Comparison of ENCODE assay signal across 10 cellular contexts in the genomic region with DNA sequence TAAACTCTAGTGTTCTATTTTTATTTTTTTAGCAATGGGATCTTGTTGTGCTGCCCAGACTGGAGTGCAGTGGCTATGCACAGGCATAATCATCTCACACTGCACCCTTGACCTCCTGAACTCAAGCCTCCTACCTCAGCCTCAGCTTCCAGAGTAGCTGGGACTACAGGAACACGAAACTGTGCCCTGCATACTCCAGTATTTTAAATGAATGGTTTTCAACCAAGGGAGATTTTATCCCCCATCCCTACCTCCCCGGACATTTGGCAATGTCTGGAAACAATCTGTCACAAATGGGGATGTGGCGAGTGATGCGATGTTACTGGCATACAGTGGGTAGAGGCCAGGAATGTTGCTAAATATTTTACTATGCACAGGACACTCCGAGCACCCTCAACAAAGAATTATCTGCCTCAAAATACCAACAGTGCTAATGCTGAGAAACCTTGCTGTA. TPM values are rescaled to one million over a fixed set of nuclear protein-coding genes. Genes with fewer than 3 reads are reported as not detected.
DNase-seq lines count a peak whose midpoint lies in the region; ATAC-seq and TF ChIP-seq lines count a peak whose summit lies in the region.
"Had no signal": no experiment of that assay in that cellular context is flagged by ENCODE, and none has a peak within 500 bp of the region (broad histone marks: within the 10 kb centered on the region; RNA-seq: fewer than 3 reads in every experiment).

No MANE protein-coding gene starts in this region.

- no peaks in the 10 kb centered on the region for H3K27me3 Mint-ChIP-seq in activated CD8-positive, alpha-beta memory T cell treated with anti-CD3 and anti-CD28 coated beads, Interleukin-2, amount 10 ng/mL, durations not matched to agents 7 days and 5 days
- no peaks in the 10 kb centered on the region for H3K27me3 Mint-ChIP-seq in activated T-cell treated with anti-CD3 and anti-CD28 coated beads, Interleukin-2, amount 50 U/mL, for 4 hours (ENCODE audit: low read depth)

- peaks cover 13 to 22% (median 15%) of the 10 kb centered on the region in 3 donors for H3K36me3 ChIP-seq in tibial artery

- H3K4me1 Mint-ChIP-seq in activated CD8-positive, alpha-beta memory T cell treated with anti-CD3 and anti-CD28 coated beads, Interleukin-2, amount 10 ng/mL, durations not matched to agents 7 days and 5 days = peaks cover 51% of the 10 kb centered on the region
- peaks cover 37% of the 10 kb centered on the region for H3K4me1 Mint-ChIP-seq in activated T-cell treated with anti-CD3 and anti-CD28 coated beads, Interleukin-2, amount 50 U/mL, for 4 hours (ENCODE audit: low read depth)

- H3K4me3 ChIP-seq in tibial artery = no peak overlapping the region

- no peak for ATAC-seq in activated CD8-positive, alpha-beta memory T cell treated with anti-CD3 and anti-CD28 coated beads, Interleukin-2, amount 10 ng/mL, durations not matched to agents 7 days and 5 days
- no peak for ATAC-seq in HG03196 (IDR thresholded peaks at IDR 0.05; ENCODE audit: unreplicated experiment)
- no peak for ATAC-seq in activated T-cell treated with anti-CD3 and anti-CD28 coated beads, Interleukin-2, amount 50 U/mL, for 4 hours
- no peak for ATAC-seq in HG02610 (IDR thresholded peaks at IDR 0.05; ENCODE audit: unreplicated experiment)

- peaks cover 0 to 38% (median 28%) of the 10 kb centered on the region in 4 donors for H3K4me1 ChIP-seq in tibial artery

- POLR2A ChIA-PET in RWPE1 (lab: Yijun Ruan, JAX; ENCODE audit: low non-redundant PET) = no interaction called here

- H3K4me3 Mint-ChIP-seq in activated CD8-positive, alpha-beta memory T cell treated with anti-CD3 and anti-CD28 coated beads, Interleukin-2, amount 10 ng/mL, durations not matched to agents 7 days and 5 days = no peak overlapping the region
- no peak overlapping the region for H3K4me3 Mint-ChIP-seq in activated T-cell treated with anti-CD3 and anti-CD28 coated beads, Interleukin-2, amount 50 U/mL, for 4 hours

- peaks cover 34% of the 10 kb centered on the region for H3K36me3 Mint-ChIP-seq in activated CD8-positive, alpha-beta memory T cell treated with anti-CD3 and anti-CD28 coated beads, Interleukin-2, amount 10 ng/mL, durations not matched to agents 7 days and 5 days
- H3K36me3 Mint-ChIP-seq in activated T-cell treated with anti-CD3 and anti-CD28 coated beads, Interleukin-2, amount 50 U/mL, for 4 hours (ENCODE audit: insufficient read depth) = peaks cover 8% of the 10 kb centered on the region

- CTCF ChIA-PET in activated CD8-positive, alpha-beta memory T cell treated with anti-CD3 and anti-CD28 coated beads, Interleukin-2, amount 10 ng/mL, durations not matched to agents 7 days and 5 days (lab: Charles Lee) = interaction anchor here (1.3 to 2.0 kb wide), 2 partner anchors 26 to 70 kb away, joined by 3 to 7 read pairs; no protein-coding TSS in a partner anchor
- CTCF ChIA-PET in RWPE1 (lab: Yijun Ruan, JAX) = no interaction called here

- no peaks in the 10 kb centered on the region for H3K9me3 ChIP-seq in tibial artery

- intact Hi-C loops in tibial artery (cut with DNase I; ENCODE audit: low total_unique reads) = no loop called here

- peak overlapping the region; percentile 66 for H3K27ac Mint-ChIP-seq in activated CD8-positive, alpha-beta memory T cell treated with anti-CD3 and anti-CD28 coated beads, Interleukin-2, amount 10 ng/mL, durations not matched to agents 7 days and 5 days

- H3K27me3 ChIP-seq in tibial artery = no peaks in the 10 kb centered on the region

- H3K9me3 Mint-ChIP-seq in activated CD8-positive, alpha-beta memory T cell treated with anti-CD3 and anti-CD28 coated beads, Interleukin-2, amount 10 ng/mL, durations not matched to agents 7 days and 5 days (ENCODE audit: low read depth) = no peaks in the 10 kb centered on the region
- no peaks in the 10 kb centered on the region for H3K9me3 Mint-ChIP-seq in activated T-cell treated with anti-CD3 and anti-CD28 coated beads, Interleukin-2, amount 50 U/mL, for 4 hours

- TF ChIP-seq CTCF in RWPE1 (conservative IDR thresholded peaks at IDR 0.05; ENCODE audit: low read depth) = no peak
- TF ChIP-seq CTCF in tibial artery (IDR thresholded peaks at IDR 0.05) = no peak

- DNase-seq in activated CD8-positive, alpha-beta memory T cell treated with anti-CD3 and anti-CD28 coated beads, Interleukin-2, amount 10 ng/mL, durations not matched to agents 7 days and 5 days = no peak
- DNase-seq in activated CD8-positive, alpha-beta memory T cell treated with anti-CD3 and anti-CD28 coated beads for 24 hours = no peak
- DNase-seq in RWPE1 (ENCODE audit: low spot score) (no peak), hepatic stellate cell (ENCODE audit: low spot score) (peak; percentile 42), tibial artery (no peak)
- no peak for DNase-seq in activated T-cell treated with anti-CD3 and anti-CD28 coated beads, Interleukin-2, amount 50 U/mL, for 4 hours
- DNase-seq: DMS53 had no signal

- H3K27ac ChIP-seq in RWPE1 (peak overlapping the region; percentile 59), tibial artery (peak overlapping the region; percentile 90 to 91)

RNA-seq across cellular contexts. Expression of a gene that starts 2.1 kb away (rescaled TPM):
- total RNA-seq in activated CD8-positive, alpha-beta memory T cell treated with anti-CD3 and anti-CD28 coated beads, Interleukin-2, amount 10 ng/mL, durations not matched to agents 7 days and 5 days = 100 to 1,000 TPM; 102 to 113 TPM
- 10 to 100 TPM; 27.9 to 37.0 (median 33.4) TPM for total RNA-seq in activated T-cell treated with anti-CD3 and anti-CD28 coated beads, Interleukin-2, amount 50 U/mL, for 4 hours

RNA-seq across cellular contexts. Expression of a gene that starts 2.7 kb away (rescaled TPM):
- total RNA-seq in activated CD8-positive, alpha-beta memory T cell treated with anti-CD3 and anti-CD28 coated beads, Interleukin-2, amount 10 ng/mL, durations not matched to agents 7 days and 5 days = 1,000 to 10,000 TPM; 1,232 to 1,373 TPM
- total RNA-seq in activated T-cell treated with anti-CD3 and anti-CD28 coated beads, Interleukin-2, amount 50 U/mL, for 4 hours = 1,000 to 10,000 TPM; 2,725 to 2,849 (median 2,779) TPM

RNA-seq across cellular contexts. Expression of a gene that starts 23.0 kb away (rescaled TPM):
- not detected for total RNA-seq in activated CD8-positive, alpha-beta memory T cell treated with anti-CD3 and anti-CD28 coated beads, Interleukin-2, amount 10 ng/mL, durations not matched to agents 7 days and 5 days
- under 1 TPM; 0.26 to 0.40 (median 0.27) TPM for total RNA-seq in activated T-cell treated with anti-CD3 and anti-CD28 coated beads, Interleukin-2, amount 50 U/mL, for 4 hours
- total RNA-seq: glomerular endothelial cell had no signal

RNA-seq across cellular contexts. Expression of a gene that starts 47.1 kb away (rescaled TPM):
- 100 to 1,000 TPM in 1 of 2 experiments, 10 to 100 TPM in 1; 90.8 to 104 TPM for total RNA-seq in activated CD8-positive, alpha-beta memory T cell treated with anti-CD3 and anti-CD28 coated beads, Interleukin-2, amount 10 ng/mL, durations not matched to agents 7 days and 5 days
- 100 to 1,000 TPM in 2 of 3 donors, 10 to 100 TPM in 1; 97.5 to 113 (median 109) TPM for total RNA-seq in activated T-cell treated with anti-CD3 and anti-CD28 coated beads, Interleukin-2, amount 50 U/mL, for 4 hours
